Comparison of ENCODE assay signal across 8 cellular contexts in the genomic region with DNA sequence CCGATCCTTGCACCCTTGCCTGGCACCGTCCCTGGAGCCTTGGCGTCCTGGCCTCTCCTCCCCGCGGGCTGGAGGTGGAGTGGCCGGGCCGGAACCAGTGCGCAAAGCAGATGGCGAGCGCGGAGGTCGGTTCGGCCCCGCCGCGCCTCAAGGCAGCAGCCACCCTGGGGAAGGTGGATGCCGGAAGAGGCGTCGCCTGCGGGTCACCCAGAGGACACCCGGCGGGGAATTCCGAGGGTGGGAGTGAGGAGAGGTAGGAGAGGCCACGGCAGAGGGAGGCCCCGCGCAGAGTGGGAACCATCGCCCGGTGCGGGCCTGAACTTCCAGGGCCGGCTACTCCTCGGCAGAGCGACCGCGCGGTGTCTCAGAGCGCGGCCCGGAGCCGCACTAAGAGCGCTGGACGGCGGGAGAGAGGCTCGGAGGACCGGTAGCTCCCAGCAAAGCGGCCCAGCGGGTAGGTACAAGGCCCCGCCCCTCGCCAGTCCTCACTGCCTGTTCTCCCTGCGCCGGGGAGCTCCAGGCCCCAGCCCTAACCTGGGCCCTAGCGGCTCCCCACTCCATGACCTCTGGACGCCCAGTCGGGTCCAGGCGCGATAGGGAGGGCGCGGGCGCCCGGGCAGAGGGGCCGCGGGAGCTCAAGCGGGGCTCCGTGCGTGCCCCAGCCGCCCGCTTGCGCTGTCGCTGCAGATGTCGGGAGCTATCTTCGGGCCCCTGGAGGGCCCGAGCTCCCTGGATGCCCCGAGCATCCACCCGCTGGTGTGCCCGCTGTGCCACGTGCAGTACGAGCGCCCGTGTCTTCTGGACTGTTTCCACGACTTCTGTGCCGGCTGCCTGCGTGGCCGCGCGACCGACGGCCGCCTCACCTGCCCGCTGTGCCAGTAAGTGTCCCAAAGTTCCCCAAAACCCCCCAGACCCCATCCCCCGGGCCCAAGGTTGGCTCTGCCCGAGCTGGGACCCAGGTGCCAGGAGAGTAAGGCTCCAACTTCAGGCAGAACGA. TPM values are rescaled to one million over a fixed set of nuclear protein-coding genes. Genes with fewer than 3 reads are reported as not detected.
DNase-seq lines count a peak whose midpoint lies in the region; ATAC-seq and TF ChIP-seq lines count a peak whose summit lies in the region.

A gene with protein sequence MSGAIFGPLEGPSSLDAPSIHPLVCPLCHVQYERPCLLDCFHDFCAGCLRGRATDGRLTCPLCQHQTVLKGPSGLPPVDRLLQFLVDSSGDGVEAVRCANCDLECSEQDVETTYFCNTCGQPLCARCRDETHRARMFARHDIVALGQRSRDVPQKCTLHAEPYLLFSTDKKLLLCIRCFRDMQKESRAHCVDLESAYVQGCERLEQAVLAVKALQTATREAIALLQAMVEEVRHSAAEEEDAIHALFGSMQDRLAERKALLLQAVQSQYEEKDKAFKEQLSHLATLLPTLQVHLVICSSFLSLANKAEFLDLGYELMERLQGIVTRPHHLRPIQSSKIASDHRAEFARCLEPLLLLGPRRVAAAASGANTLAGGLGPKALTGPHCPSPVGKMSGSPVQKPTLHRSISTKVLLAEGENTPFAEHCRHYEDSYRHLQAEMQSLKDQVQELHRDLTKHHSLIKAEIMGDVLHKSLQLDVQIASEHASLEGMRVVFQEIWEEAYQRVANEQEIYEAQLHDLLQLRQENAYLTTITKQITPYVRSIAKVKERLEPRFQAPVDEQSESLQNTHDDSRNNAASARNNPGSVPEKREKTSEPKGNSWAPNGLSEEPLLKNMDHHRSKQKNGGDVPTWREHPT (plus strand): TSS at position 271 of the 997 bp plus-strand sequence. CDS start 417 bp downstream, at position 688.

- peak within 1 kb of the TSS; percentile 63 for H3K4me3 ChIP-seq in HEK293 (ENCODE audit: low read depth, low read length)
- peak within 1 kb of the TSS; percentile 74 to 77 for H3K4me3 ChIP-seq in Panc1 (ENCODE audit: low read depth in 2 of 2, low read length in 2 of 2)
- peak within 1 kb of the TSS; percentile 83 for H3K4me3 ChIP-seq in left ventricle myocardium inferior

- CTCF ChIA-PET in GM10248 (lab: Yijun Ruan, JAX): interaction anchor here (0.7 to 4.7 kb wide), 21 partner anchors 9 to 348 kb away, joined by 3 to 27 read pairs (median 5); a partner anchor contains a TSS
- CTCF ChIA-PET in HEK293 (lab: Yijun Ruan, JAX): interaction anchor here (0.6 to 2.8 kb wide), 11 partner anchors 19 to 195 kb away, joined by 3 to 18 read pairs (median 3); no protein-coding TSS in a partner anchor
- CTCF ChIA-PET in Panc1 (lab: Charles Lee): interaction anchor here (0.5 to 1.2 kb wide), 3 partner anchors 18 to 213 kb away, joined by 3 to 4 read pairs (median 3); a partner anchor contains a TSS

- H3K36me3 ChIP-seq in HEK293 (ENCODE audit: control insufficient read depth in 2 of 2, insufficient read depth in 1 of 2, low read length in 2 of 2): peaks cover 0 to 17% of the 10 kb centered on the region in 2 experiments; a peak in 1 of 3 replicates
- H3K36me3 ChIP-seq in Panc1 (ENCODE audit: control insufficient read depth, insufficient read depth, low read length): peaks cover 2% of the 10 kb centered on the region; the same call in 1 of the 2 replicates
- peaks cover 9% of the 10 kb centered on the region for H3K36me3 ChIP-seq in left ventricle myocardium inferior

- TF ChIP-seq CTCF in GM10248 (IDR thresholded peaks at IDR 0.05; ENCODE audit: control extremely low read depth, extremely low read depth, low read depth, missing control alignments) (no peak), HEK293 (tag by site-specific recombination; IDR thresholded peaks at IDR 0.05) (no peak), Panc1 (IDR thresholded peaks at IDR 0.05) (no peak), left ventricle myocardium inferior (IDR thresholded peaks at IDR 0.05; ENCODE audit: borderline replicate concordance) (no peak)

- peak within 1 kb of the TSS; percentile 77 for H3K4me3 Mint-ChIP-seq in activated naive CD8-positive, alpha-beta T cell

- no peaks in the 10 kb centered on the region for H3K27me3 ChIP-seq in Panc1 (ENCODE audit: control insufficient read depth, insufficient read depth, low read length)
- no peaks in the 10 kb centered on the region for H3K27me3 ChIP-seq in left ventricle myocardium inferior (ENCODE audit: low read depth)

- BruUV-seq in Panc1 (replicated peaks; lab: Mats Ljungman, UMichigan): no TSS peak

- H3K4me1 ChIP-seq in HEK293 (ENCODE audit: control insufficient read depth, insufficient read depth, low read length) (no peaks in the 10 kb centered on the region), Panc1 (ENCODE audit: control insufficient read depth, insufficient read depth, low read length) (peaks cover 5% of the 10 kb centered on the region), left ventricle myocardium inferior (peaks cover 67% of the 10 kb centered on the region)

- DNase-seq in GM10248 (ENCODE audit: extremely low spot score) (peak; percentile 92), Panc1 (ENCODE audit: low read depth, low spot score) (no peak), left ventricle myocardium inferior (peak; percentile 75), sciatic nerve (ENCODE audit: low spot score) (no peak), GOT3 (lab: John Stamatoyannopoulos, UW) (no peak)
- no peak for DNase-seq in NK-92 treated with Interleukin-12 subunit alpha and Interleukin-12 subunit beta, amount 100 ng/mL, for 24 hours (lab: John Stamatoyannopoulos, UW)

- H3K27me3 Mint-ChIP-seq in activated naive CD8-positive, alpha-beta T cell: peaks cover 8% of the 10 kb centered on the region

- in situ Hi-C loops in Panc1 (cut with HindIII; ENCODE audit: low pct_unique_long_range_greater_than_20kb, low sequenced_read_pairs): no loop called here

- H3K27ac ChIP-seq in HEK293 (ENCODE audit: extremely low read depth, low read depth, low read length) (peak within 1 kb of the TSS; percentile 52; the same call in 1 of the 2 replicates), Panc1 (ENCODE audit: low read length) (peak within 1 kb of the TSS; percentile 90), left ventricle myocardium inferior (replicated peaks) (peak within 1 kb of the TSS; percentile 98)

- peaks cover 13% of the 10 kb centered on the region for H3K4me1 Mint-ChIP-seq in activated naive CD8-positive, alpha-beta T cell (ENCODE audit: low read depth)

- no peaks in the 10 kb centered on the region for H3K36me3 Mint-ChIP-seq in activated naive CD8-positive, alpha-beta T cell

- H3K9me3 ChIP-seq in HEK293 (ENCODE audit: control insufficient read depth, insufficient read depth, low read depth, low read length) (no peaks in the 10 kb centered on the region), Panc1 (ENCODE audit: control insufficient read depth, insufficient read depth, low read depth, low read length) (no peaks in the 10 kb centered on the region), left ventricle myocardium inferior (replicated peaks) (no peaks in the 10 kb centered on the region)

- POLR2A ChIA-PET in GM10248 (lab: Yijun Ruan, JAX): interaction anchor here (0.6 to 1.1 kb wide), 3 partner anchors 11 to 292 kb away, joined by 3 to 8 read pairs (median 3); no protein-coding TSS in a partner anchor
- POLR2A ChIA-PET in HEK293 (lab: Yijun Ruan, JAX): interaction anchor here (0.7 to 1.6 kb wide), 11 partner anchors 12 to 187 kb away, joined by 3 to 14 read pairs (median 4); a partner anchor contains a TSS
- POLR2A ChIA-PET in Panc1 (lab: Charles Lee): interaction anchor here (1.1 kb wide), 1 partner anchor 17 kb away, joined by 3 read pairs; no protein-coding TSS in a partner anchor

- no peaks in the 10 kb centered on the region for H3K9me3 Mint-ChIP-seq in activated naive CD8-positive, alpha-beta T cell (ENCODE audit: low read depth)

- peak; percentile 83 for ATAC-seq in Panc1
- peak; percentile 33 for ATAC-seq in sciatic nerve

- intact Hi-C loops in Panc1 (cut with micrococcal nuclease; ENCODE audit: unreplicated experiment) (no loop called here), left ventricle myocardium inferior (cut with micrococcal nuclease) (no loop called here), sciatic nerve (cut with DNase I) (no loop called here)

- no peak within 1 kb of the TSS for H3K27ac Mint-ChIP-seq in activated naive CD8-positive, alpha-beta T cell

TF ChIP-seq in HEK293, 187 proteins besides CTCF, POLR2A, EP300 and RAD21 (continues in another document):
- TF ChIP-seq KLF16 (tag by site-specific recombination; IDR thresholded peaks at IDR 0.05) (peak; percentile 79), ZNF621 (tag by site-specific recombination; IDR thresholded peaks at IDR 0.05) (no peak), ZNF514 (tag by site-specific recombination; IDR thresholded peaks at IDR 0.05) (no peak), ZFP41 (tag by site-specific recombination; IDR thresholded peaks at IDR 0.05; ENCODE audit: borderline replicate concordance) (no peak), KLF9 (tag by site-specific recombination; IDR thresholded peaks at IDR 0.05; ENCODE audit: low read depth) (peak; percentile 78), ZNF341 (tag by site-specific recombination; IDR thresholded peaks at IDR 0.05; ENCODE audit: low read depth) (peak; percentile 51)
- TF ChIP-seq, protein P1, sequence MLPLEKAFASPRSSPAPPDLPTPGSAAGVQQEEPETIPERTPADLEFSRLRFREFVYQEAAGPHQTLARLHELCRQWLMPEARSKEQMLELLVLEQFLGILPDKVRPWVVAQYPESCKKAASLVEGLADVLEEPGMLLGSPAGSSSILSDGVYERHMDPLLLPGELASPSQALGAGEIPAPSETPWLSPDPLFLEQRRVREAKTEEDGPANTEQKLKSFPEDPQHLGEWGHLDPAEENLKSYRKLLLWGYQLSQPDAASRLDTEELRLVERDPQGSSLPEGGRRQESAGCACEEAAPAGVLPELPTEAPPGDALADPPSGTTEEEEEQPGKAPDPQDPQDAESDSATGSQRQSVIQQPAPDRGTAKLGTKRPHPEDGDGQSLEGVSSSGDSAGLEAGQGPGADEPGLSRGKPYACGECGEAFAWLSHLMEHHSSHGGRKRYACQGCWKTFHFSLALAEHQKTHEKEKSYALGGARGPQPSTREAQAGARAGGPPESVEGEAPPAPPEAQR (tag by site-specific recombination; IDR thresholded peaks at IDR 0.05): no peak
- TF ChIP-seq, protein P2, sequence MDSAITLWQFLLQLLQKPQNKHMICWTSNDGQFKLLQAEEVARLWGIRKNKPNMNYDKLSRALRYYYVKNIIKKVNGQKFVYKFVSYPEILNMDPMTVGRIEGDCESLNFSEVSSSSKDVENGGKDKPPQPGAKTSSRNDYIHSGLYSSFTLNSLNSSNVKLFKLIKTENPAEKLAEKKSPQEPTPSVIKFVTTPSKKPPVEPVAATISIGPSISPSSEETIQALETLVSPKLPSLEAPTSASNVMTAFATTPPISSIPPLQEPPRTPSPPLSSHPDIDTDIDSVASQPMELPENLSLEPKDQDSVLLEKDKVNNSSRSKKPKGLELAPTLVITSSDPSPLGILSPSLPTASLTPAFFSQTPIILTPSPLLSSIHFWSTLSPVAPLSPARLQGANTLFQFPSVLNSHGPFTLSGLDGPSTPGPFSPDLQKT (IDR thresholded peaks at IDR 0.05; ENCODE audit: borderline replicate concordance, low read depth, low read length): no peak

RNA-seq across cellular contexts. Expression of the gene that starts here (rescaled TPM):
- total RNA-seq in Panc1 (2021; ENCODE audit: unreplicated experiment) (115 TPM), left ventricle myocardium inferior (83.3 TPM), sciatic nerve (26.9 TPM)
- 84.5 TPM for polyA plus RNA-seq in Panc1 (2012; ENCODE audit: insufficient read length)

Comparison
In these comparisons a context has a peak if more than half of its experiments do, and no peak if none do; other contexts are left out.
1. DNase-seq: peak in GM10248 (single experiment) and left ventricle myocardium inferior (single experiment); none in Panc1 (single experiment), sciatic nerve (single experiment), NK-92 treated with Interleukin-12 subunit alpha and Interleukin-12 subunit beta, amount 100 ng/mL, for 24 hours (single experiment) and GOT3 (single experiment).
2. Peak in every context shown above with its lines, with median percentiles within 50 percentile points of each other: H3K27ac ChIP-seq and H3K4me3 ChIP-seq.